ENCODE assay signal across 8 cellular contexts in genomic region chr16:87636050-87636684, GRCh38. TPM values are rescaled to one million over a fixed set of nuclear protein-coding genes. Genes with fewer than 3 reads are reported as not detected.
DNase-seq lines count a peak whose midpoint lies in the region; ATAC-seq and TF ChIP-seq lines count a peak whose summit lies in the region.

No MANE protein-coding gene starts in this region.

- H3K9me3 ChIP-seq in Peyer's patch (no peaks in the 10 kb centered on the region), esophagus squamous epithelium (peaks cover 0 to 5% (median under 1%) of the 10 kb centered on the region in 3 donors)

- H3K4me3 ChIP-seq in Peyer's patch (peak overlapping the region; percentile 23 to 45 (median 36)), esophagus squamous epithelium (peak overlapping the region in 3 of 4 donors; percentile 9 to 53 (median 13))

- no peak overlapping the region for H3K27ac Mint-ChIP-seq in activated T-cell treated with anti-CD3 and anti-CD28 coated beads, Interleukin-2, amount 50 U/mL, for 24 hours
- no peak overlapping the region for H3K27ac Mint-ChIP-seq in nephron

- H3K9me3 Mint-ChIP-seq in activated T-cell treated with anti-CD3 and anti-CD28 coated beads, Interleukin-2, amount 50 U/mL, for 24 hours: no peaks in the 10 kb centered on the region
- peaks cover 12% of the 10 kb centered on the region for H3K9me3 Mint-ChIP-seq in nephron

- ATAC-seq in stimulated activated naive CD8-positive, alpha-beta T cell treated with anti-CD3 and anti-CD28 coated beads, Interleukin-15, Interleukin-2, amounts not matched to agents 100 U/mL and 50 U/mL, for 24 hours: peak; percentile 85
- no peak for ATAC-seq in GM21515 (IDR thresholded peaks at IDR 0.05; ENCODE audit: unreplicated experiment)

- TF ChIP-seq RAD21 in Ishikawa (IDR thresholded peaks at IDR 0.05; ENCODE audit: low read depth): peak; percentile 89

- intact Hi-C loops in esophagus squamous epithelium (cut with DNase I): loop anchor here (10.0 kb wide), 2 partner anchors 211 to 321 kb away; partner anchors contain the start of gene C16orf95

- peaks cover 0 to 13% (median 7%) of the 10 kb centered on the region in 4 donors for H3K4me1 ChIP-seq in Peyer's patch
- H3K4me1 ChIP-seq in esophagus squamous epithelium: peaks cover 10 to 17% (median 13%) of the 10 kb centered on the region in 3 donors

- 1 to 50% methylated on average over 3 to 15 of the region's 31 CpGs for WGBS in esophagus squamous epithelium, 2 donors

- TF ChIP-seq EP300 in Ishikawa (IDR thresholded peaks at IDR 0.05; ENCODE audit: borderline replicate concordance): no peak

- H3K27me3 Mint-ChIP-seq in activated T-cell treated with anti-CD3 and anti-CD28 coated beads, Interleukin-2, amount 50 U/mL, for 24 hours: no peaks in the 10 kb centered on the region
- H3K27me3 Mint-ChIP-seq in nephron (ENCODE audit: low read depth): peaks cover 74% of the 10 kb centered on the region

- H3K36me3 ChIP-seq in Peyer's patch (no peaks in the 10 kb centered on the region), esophagus squamous epithelium (no peaks in the 10 kb centered on the region)

- TF ChIP-seq CTCF in Peyer's patch (IDR thresholded peaks at IDR 0.05) (peak; percentile 30 to 69 (median 60)), esophagus squamous epithelium (IDR thresholded peaks at IDR 0.05) (peak; percentile 51 to 74 (median 58)), nephron (IDR thresholded peaks at IDR 0.05; ENCODE audit: unreplicated experiment in 3 of 3) (peak; percentile 48 to 57 (median 53))

- peak overlapping the region in 1 of 4 donors; percentile 80 for H3K27ac ChIP-seq in Peyer's patch
- H3K27ac ChIP-seq in esophagus squamous epithelium: no peak overlapping the region

- no peak for TF ChIP-seq POLR2A in Peyer's patch (IDR thresholded peaks at IDR 0.05)
- no peak for TF ChIP-seq POLR2A in esophagus squamous epithelium (IDR thresholded peaks at IDR 0.05)

- H3K27me3 ChIP-seq in Peyer's patch: no peaks in the 10 kb centered on the region
- peaks cover 0 to 58% (median 0%) of the 10 kb centered on the region in 4 donors for H3K27me3 ChIP-seq in esophagus squamous epithelium

- no peaks in the 10 kb centered on the region for H3K36me3 Mint-ChIP-seq in activated T-cell treated with anti-CD3 and anti-CD28 coated beads, Interleukin-2, amount 50 U/mL, for 24 hours (ENCODE audit: low read depth)
- peaks cover 4% of the 10 kb centered on the region for H3K36me3 Mint-ChIP-seq in nephron (ENCODE audit: low read depth)

- peaks cover 17% of the 10 kb centered on the region for H3K4me1 Mint-ChIP-seq in activated T-cell treated with anti-CD3 and anti-CD28 coated beads, Interleukin-2, amount 50 U/mL, for 24 hours (ENCODE audit: low read depth)
- no peaks in the 10 kb centered on the region for H3K4me1 Mint-ChIP-seq in nephron

- peak; percentile 16 for DNase-seq in DMS 273 treated with DMSO at 0.1 percent for 48 hours (lab: John Stamatoyannopoulos, UW)
- peak; percentile 85 to 92 (median 87) for DNase-seq in Peyer's patch
- peak; percentile 88 for DNase-seq in activated T-cell treated with anti-CD3 and anti-CD28 coated beads, Interleukin-2, amount 50 U/mL, for 24 hours
- DNase-seq in esophagus squamous epithelium (lab: John Stamatoyannopoulos, UW): peak; percentile 26
- peak; percentile 89 for DNase-seq in stimulated activated naive CD8-positive, alpha-beta T cell treated with anti-CD3 and anti-CD28 coated beads, Interleukin-15, Interleukin-2, amounts not matched to agents 100 U/mL and 50 U/mL, for 24 hours

- H3K4me3 Mint-ChIP-seq in activated T-cell treated with anti-CD3 and anti-CD28 coated beads, Interleukin-2, amount 50 U/mL, for 24 hours: peak overlapping the region; percentile 73
- H3K4me3 Mint-ChIP-seq in nephron: no peak overlapping the region

TF ChIP-seq in Ishikawa, 13 proteins besides CTCF, POLR2A, EP300 and RAD21:
- TF ChIP-seq EGR1 (IDR thresholded peaks at IDR 0.05): no peak
- TF ChIP-seq MAX (IDR thresholded peaks at IDR 0.05): no peak
- TF ChIP-seq TEAD4 (IDR thresholded peaks at IDR 0.05): no peak
- no peak for TF ChIP-seq FOXM1 (IDR thresholded peaks at IDR 0.05; ENCODE audit: borderline replicate concordance, low read depth)
- no peak for TF ChIP-seq REST (IDR thresholded peaks at IDR 0.05; ENCODE audit: low read depth)
- TF ChIP-seq TCF12 (IDR thresholded peaks at IDR 0.05; ENCODE audit: low read depth): no peak
- TF ChIP-seq USF1 (IDR thresholded peaks at IDR 0.05): no peak; the same call in 1 of the 2 replicates
- TF ChIP-seq CEBPB (IDR thresholded peaks at IDR 0.05): no peak
- no peak; the same call in 1 of the 2 replicates for TF ChIP-seq NFIC (IDR thresholded peaks at IDR 0.05)
- TF ChIP-seq CREB1 (IDR thresholded peaks at IDR 0.05; ENCODE audit: low read depth): no peak
- no peak for TF ChIP-seq ZBTB7A (IDR thresholded peaks at IDR 0.05; ENCODE audit: low read depth)
- no peak for TF ChIP-seq TAF1 (IDR thresholded peaks at IDR 0.05; ENCODE audit: low read depth)
- TF ChIP-seq YY1 (IDR thresholded peaks at IDR 0.05; ENCODE audit: low read depth): no peak

RNA-seq across cellular contexts. Expression of gene JPH3, which starts 33.9 kb away (rescaled TPM):
- total RNA-seq in Peyer's patch (under 1 TPM in 2 of 4 donors, not detected in 2; 0.13 to 0.57 TPM), esophagus squamous epithelium (under 1 TPM in 3 of 4 donors, not detected in 1; 0.29 to 0.76 (median 0.45) TPM)

Comparison
In these comparisons a context has a peak if more than half of its experiments do, and no peak if none do; other contexts are left out.
1. DNase-seq: peak in every context shown above with its lines; median percentile 89 in stimulated activated naive CD8-positive, alpha-beta T cell treated with anti-CD3 and anti-CD28 coated beads, Interleukin-15, Interleukin-2, amounts not matched to agents 100 U/mL and 50 U/mL, for 24 hours; 88 in activated T-cell treated with anti-CD3 and anti-CD28 coated beads, Interleukin-2, amount 50 U/mL, for 24 hours; 87 in Peyer's patch; 26 in esophagus squamous epithelium; 16 in DMS 273 treated with DMSO at 0.1 percent for 48 hours.